Comparison of ENCODE assay signal across 28 cellular contexts in genomic region chr1:46409063-46409372, GRCh38. TPM values are rescaled to one million over a fixed set of nuclear protein-coding genes. Genes with fewer than 3 reads are reported as not detected.
"Had no signal": no experiment of that assay in that cellular context is flagged by ENCODE, and none has a peak within 500 bp of the region (broad histone marks: within the 10 kb centered on the region; RNA-seq: fewer than 3 reads in every experiment).

No MANE protein-coding gene starts in this region.

- H3K27me3 Mint-ChIP-seq: naive thymus-derived CD4-positive, alpha-beta T cell; natural killer cell treated with Interleukin-12 subunit alpha and Interleukin-12 subunit beta and Interleukin-15 and Interleukin-18, amount 100 ng/mL, for 72 hours; stimulated activated naive CD8-positive, alpha-beta T cell treated with anti-CD3 and anti-CD28 coated beads, Interleukin-15, Interleukin-2, amounts not matched to agents 100 ng/mL and 50 ng/mL, for 24 hours had no signal

- H3K79me2 ChIP-seq: hepatocyte, parathyroid adenoma had no signal

- H2AFZ ChIP-seq: hepatocyte, parathyroid adenoma had no signal

- H3K36me3 Mint-ChIP-seq: natural killer cell treated with Interleukin-12 subunit alpha and Interleukin-12 subunit beta and Interleukin-15 and Interleukin-18, amount 100 ng/mL, for 72 hours; stimulated activated effector memory CD8-positive, alpha-beta T cell treated with anti-CD3 and anti-CD28 coated beads, Interleukin-12 subunit alpha, Interleukin-12 subunit beta, amount 100 ng/mL, for 72 hours had no signal

- H3K4me1 ChIP-seq: right lobe of liver had no signal

- H3K4me3 Mint-ChIP-seq: memory B cell; naive thymus-derived CD4-positive, alpha-beta T cell; natural killer cell treated with Interleukin-12 subunit alpha and Interleukin-12 subunit beta and Interleukin-15 and Interleukin-18, amount 100 ng/mL, for 72 hours; stimulated activated effector memory CD8-positive, alpha-beta T cell treated with anti-CD3 and anti-CD28 coated beads, Interleukin-12 subunit alpha, Interleukin-12 subunit beta, amount 100 ng/mL, for 72 hours; stimulated activated naive CD8-positive, alpha-beta T cell treated with anti-CD3 and anti-CD28 coated beads, Interleukin-15, Interleukin-2, amounts not matched to agents 100 ng/mL and 50 ng/mL, for 24 hours had no signal

- H3K4me1 Mint-ChIP-seq: memory B cell had no signal

- H3K27ac Mint-ChIP-seq: memory B cell; naive thymus-derived CD4-positive, alpha-beta T cell; natural killer cell treated with Interleukin-12 subunit alpha and Interleukin-12 subunit beta and Interleukin-15 and Interleukin-18, amount 100 ng/mL, for 72 hours; progenitor cell of endocrine pancreas; stimulated activated effector memory CD8-positive, alpha-beta T cell treated with anti-CD3 and anti-CD28 coated beads, Interleukin-12 subunit alpha, Interleukin-12 subunit beta, amount 100 ng/mL, for 72 hours; stimulated activated naive CD8-positive, alpha-beta T cell treated with anti-CD3 and anti-CD28 coated beads, Interleukin-15, Interleukin-2, amounts not matched to agents 100 ng/mL and 50 ng/mL, for 24 hours had no signal

- H3K27me3 ChIP-seq: heart right ventricle, hepatocyte, right atrium auricular region, right lobe of liver, suprapubic skin, tibial artery, upper lobe of right lung had no signal

- ATAC-seq: heart right ventricle; mucosa of descending colon; naive thymus-derived CD4-positive, alpha-beta T cell; natural killer cell treated with Interleukin-12 subunit alpha and Interleukin-12 subunit beta and Interleukin-15 and Interleukin-18, amount 100 ng/mL, for 72 hours; right lobe of liver; stimulated activated effector memory CD8-positive, alpha-beta T cell treated with anti-CD3 and anti-CD28 coated beads, Interleukin-12 subunit alpha, Interleukin-12 subunit beta, amount 100 ng/mL, for 72 hours; upper lobe of right lung had no signal

- H3K9me3 ChIP-seq: heart right ventricle, left ventricle myocardium inferior, mucosa of descending colon, right atrium auricular region, right lobe of liver, suprapubic skin, thoracic aorta, tibial artery, upper lobe of right lung had no signal

- H3K4me2 ChIP-seq: hepatocyte, smooth muscle cell had no signal

- H3K4me3 ChIP-seq: heart right ventricle, hepatocyte, left ventricle myocardium inferior, mucosa of descending colon, right atrium auricular region, right lobe of liver, smooth muscle cell, suprapubic skin, thoracic aorta, tibial artery, upper lobe of right lung had no signal

- H3K27ac ChIP-seq: heart right ventricle, hepatocyte, left ventricle myocardium inferior, parathyroid adenoma, right atrium auricular region, right lobe of liver, suprapubic skin, thoracic aorta, tibial artery, upper lobe of right lung had no signal

- H3K36me3 ChIP-seq: right atrium auricular region, thoracic aorta had no signal

- DNase-seq: heart right ventricle; islet precursor cell; left ventricle myocardium inferior; midbrain; naive thymus-derived CD4-positive, alpha-beta T cell; nucleus accumbens; right lobe of liver; stimulated activated CD4-positive, alpha-beta T cell treated with anti-CD3 and anti-CD28 coated beads, Interleukin-12 subunit alpha, Interleukin-12 subunit beta, amount 100 ng/mL, for 4 hours; stimulated activated CD4-positive, alpha-beta T cell treated with anti-CD3 and anti-CD28 coated beads, Interleukin-15, amount 100 ng/mL, for 24 hours; stimulated activated CD4-positive, alpha-beta T cell treated with anti-CD3 and anti-CD28 coated beads, Interleukin-2, amount 100 ng/mL, for 24 hours; stimulated activated CD4-positive, alpha-beta T cell treated with anti-CD3 and anti-CD28 coated beads, Interleukin-4, amount 100 ng/mL, for 24 hours; stimulated activated naive CD4-positive, alpha-beta T cell; tibial artery; trophoblast cell; upper lobe of right lung had no signal

RNA-seq across cellular contexts. Expression of gene FAAH, which starts 14.9 kb away (rescaled TPM):
- total RNA-seq: myocyte had no signal
